19 cellular contexts compared by ENCODE assay signal in the genomic region with DNA sequence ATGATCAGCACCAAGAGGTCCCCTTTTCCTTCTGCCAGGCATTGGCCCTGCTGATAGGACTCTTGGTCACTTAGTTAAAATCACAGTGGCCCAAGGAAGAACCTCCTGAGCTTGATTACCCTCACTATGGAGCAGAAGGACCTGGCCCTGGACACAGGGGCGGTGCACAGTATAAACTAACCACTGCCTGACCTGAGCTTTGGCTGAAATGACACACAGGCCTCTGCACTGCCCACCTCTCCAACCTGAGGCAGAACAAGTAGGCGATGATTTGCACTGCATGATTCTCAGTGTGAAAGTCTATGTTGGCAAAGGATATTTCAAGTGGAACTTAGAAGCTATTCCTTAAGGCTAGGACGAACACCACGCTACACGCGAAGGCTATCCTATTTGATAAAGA. TPM values are rescaled to one million over a fixed set of nuclear protein-coding genes. Genes with fewer than 3 reads are reported as not detected.
DNase-seq lines count a peak whose midpoint lies in the region; ATAC-seq, FAIRE-seq and TF ChIP-seq lines count a peak whose summit lies in the region.
"Had no signal": no experiment of that assay in that cellular context is flagged by ENCODE, and none has a peak within 500 bp of the region (broad histone marks: within the 10 kb centered on the region; RNA-seq: fewer than 3 reads in every experiment).

No MANE protein-coding gene starts in this region.

- H3K9me3 Mint-ChIP-seq in mesothelial cell of epicardium (no peaks in the 10 kb centered on the region), type B pancreatic cell (no peaks in the 10 kb centered on the region)

- H3K36me3 ChIP-seq in PC-9 (ENCODE audit: low read depth) (peaks cover 50% of the 10 kb centered on the region), HAP-1 (replicated peaks) (peaks cover 56% of the 10 kb centered on the region)

- no peak for ATAC-seq in foreskin keratinocyte

- no TSS peak for BruUV-seq in PC-9 (replicated peaks; lab: Mats Ljungman, UMichigan)

- in situ Hi-C loops in HAP-1 (cut with MboI; ENCODE audit: low sequenced_read_pairs): no loop called here

- TF ChIP-seq CTCF in PC-9 (conservative IDR thresholded peaks at IDR 0.05) (no peak), mesothelial cell of epicardium (IDR thresholded peaks at IDR 0.05; ENCODE audit: unreplicated experiment) (no peak), type B pancreatic cell (conservative IDR thresholded peaks at IDR 0.05) (no peak), foreskin keratinocyte (conservative IDR thresholded peaks at IDR 0.05) (no peak)

- H3K27ac Mint-ChIP-seq in mesothelial cell of epicardium (peak overlapping the region; percentile 73), type B pancreatic cell (peak overlapping the region; percentile 41)

- intact Hi-C loops in PC-9 (cut with micrococcal nuclease; ENCODE audit: unreplicated experiment): no loop called here

- no peaks in the 10 kb centered on the region for H4K20me1 ChIP-seq in PC-9 (ENCODE audit: insufficient read depth)

- H3K27ac ChIP-seq in PC-9 (peak overlapping the region; percentile 13; the same call in 1 of the 2 replicates), foreskin keratinocyte (no peak overlapping the region)
- H3K27ac ChIP-seq: SJSA1 had no signal

- peaks cover 58% of the 10 kb centered on the region for H3F3A ChIP-seq in PC-9 (ENCODE audit: insufficient read depth, low read depth)

- CTCF ChIA-PET in PC-9 (lab: Charles Lee): no interaction called here

- H3K79me2 ChIP-seq in PC-9 (ENCODE audit: low read depth): no peaks in the 10 kb centered on the region

- H3K9me3 ChIP-seq in PC-9 (ENCODE audit: insufficient read depth, low read depth): no peaks in the 10 kb centered on the region
- no peaks in the 10 kb centered on the region for H3K9me3 ChIP-seq in HAP-1
- H3K9me3 ChIP-seq: BE2C, SJSA1 had no signal

- H3K9me2 ChIP-seq in PC-9 (ENCODE audit: insufficient read depth): no peaks in the 10 kb centered on the region

- DNase-seq in D341Med (ENCODE audit: low spot score) (peak; percentile 12), PC-9 (no peak), mesothelial cell of epicardium (ENCODE audit: low spot score in 2 of 2, unreplicated experiment in 2 of 2) (no peak), type B pancreatic cell (ENCODE audit: extremely low spot score, unreplicated experiment) (no peak), RCC 7860 (ENCODE audit: low spot score) (no peak), HAP-1 (ENCODE audit: low spot score in 2 of 2) (no peak), foreskin keratinocyte (no peak)
- DNase-seq: BE2C, DMS153, H7, KG1, NCI-H1048, NCI-H1436 treated with DMSO at 0.1 percent for 48 hours, NCI-H2029 treated with DMSO at 0.1 percent for 48 hours, NCI-H2171 treated with DMSO at 0.1 percent for 48 hours, NCI-H748 treated with DMSO at 0.1 percent for 48 hours, OCI-M1 had no signal

- H3K4me1 ChIP-seq in PC-9 (replicated peaks; ENCODE audit: insufficient read depth) (no peaks in the 10 kb centered on the region), HAP-1 (no peaks in the 10 kb centered on the region), foreskin keratinocyte (no peaks in the 10 kb centered on the region)
- H3K4me1 ChIP-seq: BE2C, SJSA1 had no signal

- POLR2A ChIA-PET in PC-9 (lab: Charles Lee; ENCODE audit: unreplicated experiment): no interaction called here

- H3K27me3 Mint-ChIP-seq in mesothelial cell of epicardium (ENCODE audit: low read depth): no peaks in the 10 kb centered on the region
- no peaks in the 10 kb centered on the region for H3K27me3 Mint-ChIP-seq in type B pancreatic cell

- H3K4me1 Mint-ChIP-seq in mesothelial cell of epicardium: peaks cover 12% of the 10 kb centered on the region
- peaks cover 8% of the 10 kb centered on the region for H3K4me1 Mint-ChIP-seq in type B pancreatic cell (ENCODE audit: unreplicated experiment)

- no peak overlapping the region for H3K4me2 ChIP-seq in PC-9

- no peak overlapping the region for H2AFZ ChIP-seq in PC-9

- H3K4me3 Mint-ChIP-seq in mesothelial cell of epicardium: no peak overlapping the region
- no peak overlapping the region for H3K4me3 Mint-ChIP-seq in type B pancreatic cell

- no peak for FAIRE-seq in RCC 7860 (lab: Jason Lieb, UNC)
- FAIRE-seq: GM12892 had no signal

- H3K4me3 ChIP-seq in PC-9 (no peak overlapping the region), HAP-1 (no peak overlapping the region)
- H3K4me3 ChIP-seq: SJSA1 had no signal

- H3K36me3 Mint-ChIP-seq in mesothelial cell of epicardium (peaks cover 34% of the 10 kb centered on the region), type B pancreatic cell (peaks cover 28% of the 10 kb centered on the region)

- H3K27me3 ChIP-seq in PC-9 (ENCODE audit: insufficient read depth, low read depth): no peaks in the 10 kb centered on the region
- H3K27me3 ChIP-seq in HAP-1 (ENCODE audit: low read depth): no peaks in the 10 kb centered on the region
- no peaks in the 10 kb centered on the region for H3K27me3 ChIP-seq in foreskin keratinocyte
- H3K27me3 ChIP-seq: BE2C, SJSA1 had no signal

RNA-seq across cellular contexts. Expression of gene CAPN2, which starts 48.5 kb away (rescaled TPM):
- total RNA-seq in PC-9 (2021) (376 and 459 TPM in 2 replicates), mesothelial cell of epicardium (136 to 151 TPM (median 146 TPM) in 3 replicates), type B pancreatic cell (ENCODE audit: low replicate concordance) (111 and 120 TPM in 2 replicates), foreskin keratinocyte (530 and 551 TPM in 2 replicates)
- polyA plus RNA-seq in foreskin keratinocyte: 278 and 298 TPM in 2 replicates
